1 cellular context compared by ENCODE assay signal in the genomic region with DNA sequence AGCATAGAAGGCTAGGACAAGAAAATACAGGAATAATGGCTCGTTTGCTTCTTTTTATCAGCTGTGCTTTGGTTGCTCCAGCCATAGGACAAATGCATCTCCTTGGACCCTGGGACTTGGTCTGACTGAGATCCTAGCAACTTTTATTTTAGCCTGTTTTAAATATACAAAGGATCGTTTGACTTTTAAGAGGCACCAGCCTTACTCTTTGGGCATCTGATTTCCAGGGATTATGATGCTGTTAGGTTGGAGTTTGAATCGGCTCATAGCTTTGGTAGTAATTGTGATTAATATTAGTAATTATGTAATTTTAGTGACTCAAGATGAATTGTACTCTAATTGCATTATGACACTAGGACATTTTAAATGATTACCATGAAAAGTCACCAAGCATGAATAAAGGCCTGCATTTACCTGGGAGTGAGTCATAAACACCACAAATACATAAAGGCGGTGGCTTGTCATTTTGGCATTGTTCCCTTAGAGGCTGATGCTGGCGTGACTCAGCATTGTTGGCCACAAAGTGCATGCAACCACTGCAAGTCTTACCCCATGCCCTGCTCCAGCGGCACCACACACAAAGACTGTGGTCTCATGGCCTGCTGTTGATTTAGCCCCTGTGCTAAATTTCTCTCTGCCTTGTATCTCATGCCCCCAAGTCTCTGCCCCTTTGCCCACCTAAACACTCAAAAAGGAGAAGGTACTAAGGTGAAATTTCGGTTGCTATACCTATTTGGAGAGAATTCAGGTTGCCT.
TF ChIP-seq lines count a peak whose summit lies in the region.

No MANE protein-coding gene starts in this region.

TF ChIP-seq in GM12878, 131 proteins besides CTCF, POLR2A, EP300 and RAD21 (continued from another document):
- TF ChIP-seq IRF4 (IDR thresholded peaks at IDR 0.05; ENCODE audit: low read depth, low read length), result peak; percentile 43
- TF ChIP-seq, protein P1, sequence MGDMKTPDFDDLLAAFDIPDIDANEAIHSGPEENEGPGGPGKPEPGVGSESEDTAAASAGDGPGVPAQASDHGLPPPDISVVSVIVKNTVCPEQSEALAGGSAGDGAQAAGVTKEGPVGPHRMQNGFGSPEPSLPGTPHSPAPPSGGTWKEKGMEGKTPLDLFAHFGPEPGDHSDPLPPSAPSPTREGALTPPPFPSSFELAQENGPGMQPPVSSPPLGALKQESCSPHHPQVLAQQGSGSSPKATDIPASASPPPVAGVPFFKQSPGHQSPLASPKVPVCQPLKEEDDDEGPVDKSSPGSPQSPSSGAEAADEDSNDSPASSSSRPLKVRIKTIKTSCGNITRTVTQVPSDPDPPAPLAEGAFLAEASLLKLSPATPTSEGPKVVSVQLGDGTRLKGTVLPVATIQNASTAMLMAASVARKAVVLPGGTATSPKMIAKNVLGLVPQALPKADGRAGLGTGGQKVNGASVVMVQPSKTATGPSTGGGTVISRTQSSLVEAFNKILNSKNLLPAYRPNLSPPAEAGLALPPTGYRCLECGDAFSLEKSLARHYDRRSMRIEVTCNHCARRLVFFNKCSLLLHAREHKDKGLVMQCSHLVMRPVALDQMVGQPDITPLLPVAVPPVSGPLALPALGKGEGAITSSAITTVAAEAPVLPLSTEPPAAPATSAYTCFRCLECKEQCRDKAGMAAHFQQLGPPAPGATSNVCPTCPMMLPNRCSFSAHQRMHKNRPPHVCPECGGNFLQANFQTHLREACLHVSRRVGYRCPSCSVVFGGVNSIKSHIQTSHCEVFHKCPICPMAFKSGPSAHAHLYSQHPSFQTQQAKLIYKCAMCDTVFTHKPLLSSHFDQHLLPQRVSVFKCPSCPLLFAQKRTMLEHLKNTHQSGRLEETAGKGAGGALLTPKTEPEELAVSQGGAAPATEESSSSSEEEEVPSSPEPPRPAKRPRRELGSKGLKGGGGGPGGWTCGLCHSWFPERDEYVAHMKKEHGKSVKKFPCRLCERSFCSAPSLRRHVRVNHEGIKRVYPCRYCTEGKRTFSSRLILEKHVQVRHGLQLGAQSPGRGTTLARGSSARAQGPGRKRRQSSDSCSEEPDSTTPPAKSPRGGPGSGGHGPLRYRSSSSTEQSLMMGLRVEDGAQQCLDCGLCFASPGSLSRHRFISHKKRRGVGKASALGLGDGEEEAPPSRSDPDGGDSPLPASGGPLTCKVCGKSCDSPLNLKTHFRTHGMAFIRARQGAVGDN (IDR thresholded peaks at IDR 0.05), result peak; percentile 51; the same call in 1 of the 2 replicates
- TF ChIP-seq, protein P2, sequence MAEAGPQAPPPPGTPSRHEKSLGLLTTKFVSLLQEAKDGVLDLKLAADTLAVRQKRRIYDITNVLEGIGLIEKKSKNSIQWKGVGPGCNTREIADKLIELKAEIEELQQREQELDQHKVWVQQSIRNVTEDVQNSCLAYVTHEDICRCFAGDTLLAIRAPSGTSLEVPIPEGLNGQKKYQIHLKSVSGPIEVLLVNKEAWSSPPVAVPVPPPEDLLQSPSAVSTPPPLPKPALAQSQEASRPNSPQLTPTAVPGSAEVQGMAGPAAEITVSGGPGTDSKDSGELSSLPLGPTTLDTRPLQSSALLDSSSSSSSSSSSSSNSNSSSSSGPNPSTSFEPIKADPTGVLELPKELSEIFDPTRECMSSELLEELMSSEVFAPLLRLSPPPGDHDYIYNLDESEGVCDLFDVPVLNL (IDR thresholded peaks at IDR 0.05; ENCODE audit: low read depth, low read length), result no peak
- TF ChIP-seq EED (IDR thresholded peaks at IDR 0.05; ENCODE audit: low read depth), result 0 out of 2 replicates have a peak, but pooled peaks have one; percentile 30
- TF ChIP-seq, protein P3, sequence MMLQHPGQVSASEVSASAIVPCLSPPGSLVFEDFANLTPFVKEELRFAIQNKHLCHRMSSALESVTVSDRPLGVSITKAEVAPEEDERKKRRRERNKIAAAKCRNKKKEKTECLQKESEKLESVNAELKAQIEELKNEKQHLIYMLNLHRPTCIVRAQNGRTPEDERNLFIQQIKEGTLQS (IDR thresholded peaks at IDR 0.05; ENCODE audit: borderline replicate concordance, extremely low read depth, low read depth, low read length), result no peak
- TF ChIP-seq RUNX3 (IDR thresholded peaks at IDR 0.05; ENCODE audit: low read length), result peak; percentile 84
- peak; percentile 68 for TF ChIP-seq IKZF1 (conservative IDR thresholded peaks at IDR 0.05)
- TF ChIP-seq JUND (IDR thresholded peaks at IDR 0.05; ENCODE audit: low read depth, low read length), result peak; percentile 52; the same call in 1 of the 2 replicates
- TF ChIP-seq GATAD2B (conservative IDR thresholded peaks at IDR 0.05; ENCODE audit: low read depth), result peak; percentile 43; the same call in 1 of the 2 replicates
- TF ChIP-seq EZH2 (IDR thresholded peaks at IDR 0.05; ENCODE audit: borderline replicate concordance, control insufficient read depth, low read depth, low read length), result no peak
- TF ChIP-seq FOS (IDR thresholded peaks at IDR 0.05; ENCODE audit: borderline replicate concordance, extremely low read depth, insufficient read length), result no peak
- TF ChIP-seq IKZF2 (IDR thresholded peaks at IDR 0.05), result peak; percentile 45 to 79; a peak in 2 of 4 replicates
- peak; percentile 53; the same call in 1 of the 2 replicates for TF ChIP-seq NR2F1 (conservative IDR thresholded peaks at IDR 0.05)
- TF ChIP-seq, protein P4, sequence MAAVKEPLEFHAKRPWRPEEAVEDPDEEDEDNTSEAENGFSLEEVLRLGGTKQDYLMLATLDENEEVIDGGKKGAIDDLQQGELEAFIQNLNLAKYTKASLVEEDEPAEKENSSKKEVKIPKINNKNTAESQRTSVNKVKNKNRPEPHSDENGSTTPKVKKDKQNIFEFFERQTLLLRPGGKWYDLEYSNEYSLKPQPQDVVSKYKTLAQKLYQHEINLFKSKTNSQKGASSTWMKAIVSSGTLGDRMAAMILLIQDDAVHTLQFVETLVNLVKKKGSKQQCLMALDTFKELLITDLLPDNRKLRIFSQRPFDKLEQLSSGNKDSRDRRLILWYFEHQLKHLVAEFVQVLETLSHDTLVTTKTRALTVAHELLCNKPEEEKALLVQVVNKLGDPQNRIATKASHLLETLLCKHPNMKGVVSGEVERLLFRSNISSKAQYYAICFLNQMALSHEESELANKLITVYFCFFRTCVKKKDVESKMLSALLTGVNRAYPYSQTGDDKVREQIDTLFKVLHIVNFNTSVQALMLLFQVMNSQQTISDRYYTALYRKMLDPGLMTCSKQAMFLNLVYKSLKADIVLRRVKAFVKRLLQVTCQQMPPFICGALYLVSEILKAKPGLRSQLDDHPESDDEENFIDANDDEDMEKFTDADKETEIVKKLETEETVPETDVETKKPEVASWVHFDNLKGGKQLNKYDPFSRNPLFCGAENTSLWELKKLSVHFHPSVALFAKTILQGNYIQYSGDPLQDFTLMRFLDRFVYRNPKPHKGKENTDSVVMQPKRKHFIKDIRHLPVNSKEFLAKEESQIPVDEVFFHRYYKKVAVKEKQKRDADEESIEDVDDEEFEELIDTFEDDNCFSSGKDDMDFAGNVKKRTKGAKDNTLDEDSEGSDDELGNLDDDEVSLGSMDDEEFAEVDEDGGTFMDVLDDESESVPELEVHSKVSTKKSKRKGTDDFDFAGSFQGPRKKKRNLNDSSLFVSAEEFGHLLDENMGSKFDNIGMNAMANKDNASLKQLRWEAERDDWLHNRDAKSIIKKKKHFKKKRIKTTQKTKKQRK (IDR thresholded peaks at IDR 0.05; ENCODE audit: low read depth, low read length), result no peak
